ENCODE assay signal across 8 cellular contexts in genomic region chr12:123363743-123364531, GRCh38. TPM values are rescaled to one million over a fixed set of nuclear protein-coding genes. Genes with fewer than 3 reads are reported as not detected.
A peak's percentile ranks its signal among the peaks of the same experiment; 100 is the strongest.
DNase-seq lines count a peak whose midpoint lies in the region; ATAC-seq, FAIRE-seq and TF ChIP-seq lines count a peak whose summit lies in the region.

No MANE protein-coding gene starts in this region.

- H3K4me2 ChIP-seq in astrocyte (ENCODE audit: low read length): peak overlapping the region; percentile 99

- peak overlapping the region; percentile 89 for H3K9ac ChIP-seq in astrocyte (ENCODE audit: low read length)

- H3K4me1 ChIP-seq in SJSA1 (replicated peaks) (peaks cover 10% of the 10 kb centered on the region), astrocyte (ENCODE audit: insufficient read depth, low read length) (peaks cover 10% of the 10 kb centered on the region), small intestine (ENCODE audit: control insufficient read depth in 2 of 2, insufficient read depth in 1 of 2, low read depth in 1 of 2, low read length in 1 of 2) (no peaks in the 10 kb centered on the region)

- ATAC-seq in HG03064 (IDR thresholded peaks at IDR 0.05; ENCODE audit: low read depth, unreplicated experiment) (peak; percentile 3), HG03378 (IDR thresholded peaks at IDR 0.05; ENCODE audit: unreplicated experiment) (no peak)

- FAIRE-seq in astrocyte (lab: Jason Lieb, UNC): no peak
- FAIRE-seq in small intestine (lab: Jason Lieb, UNC): no peak

- no peak for TF ChIP-seq CTCF in astrocyte (IDR thresholded peaks at IDR 0.05; ENCODE audit: insufficient read depth, low read depth, low read length)

- H3K36me3 ChIP-seq in SJSA1 (peaks cover 11% of the 10 kb centered on the region), astrocyte (ENCODE audit: insufficient read depth, low read length) (no peaks in the 10 kb centered on the region), small intestine (ENCODE audit: control insufficient read depth in 2 of 2, insufficient read depth in 2 of 2, low read length in 2 of 2) (no peaks in the 10 kb centered on the region)

- no peaks in the 10 kb centered on the region for H3K9me3 Mint-ChIP-seq in astrocyte (ENCODE audit: unreplicated experiment)

- DNase-seq in NCI-H82 (lab: John Stamatoyannopoulos, UW) (peak; percentile 55), NCI-H82 treated with DMSO at 0.1 percent for 48 hours (lab: John Stamatoyannopoulos, UW; ENCODE audit: unreplicated experiment) (no peak), SJSA1 (ENCODE audit: low read depth in 1 of 2, low spot score in 2 of 2) (peak in 1 of 2 experiments; percentile 41), astrocyte (ENCODE audit: low read depth) (peak; percentile 12), small intestine (peak; percentile 17)

- WGBS in small intestine, 3 donors: 0% methylated on average over 59 to 62 of the region's 62 CpGs

- peak overlapping the region; percentile 77 for H3K27ac Mint-ChIP-seq in astrocyte (ENCODE audit: unreplicated experiment)

- H3K4me1 Mint-ChIP-seq in astrocyte (ENCODE audit: low read depth, unreplicated experiment): no peaks in the 10 kb centered on the region

- H3K4me3 ChIP-seq in SJSA1 (peak overlapping the region; percentile 91), astrocyte (ENCODE audit: insufficient read depth, low read depth, low read length) (peak overlapping the region; percentile 86), iPS-18c (ENCODE audit: insufficient read depth, low read depth, low read length) (peak overlapping the region; percentile 93), small intestine (ENCODE audit: low read depth in 1 of 2, low read length in 2 of 2) (peak overlapping the region; percentile 94 to 97)

- H3K9me3 ChIP-seq in SJSA1 (replicated peaks): 0 out of 2 replicates have a peak, but pooled peaks cover 3% of the 10 kb centered on the region
- no peaks in the 10 kb centered on the region for H3K9me3 ChIP-seq in astrocyte (ENCODE audit: insufficient read depth, low read depth, low read length)
- H3K9me3 ChIP-seq in iPS-18c (ENCODE audit: control insufficient read depth, insufficient read depth, low read length): no peaks in the 10 kb centered on the region
- no peaks in the 10 kb centered on the region for H3K9me3 ChIP-seq in small intestine (ENCODE audit: control insufficient read depth, low read depth)

- H3K79me2 ChIP-seq in astrocyte (ENCODE audit: insufficient read depth, low read length): peaks cover 56% of the 10 kb centered on the region

- peaks cover 3% of the 10 kb centered on the region for H3K36me3 Mint-ChIP-seq in astrocyte (ENCODE audit: low read depth, unreplicated experiment)

- H3K4me3 Mint-ChIP-seq in astrocyte (ENCODE audit: unreplicated experiment): peak overlapping the region; percentile 91

- H4K20me1 ChIP-seq in astrocyte (ENCODE audit: insufficient read depth, low read length): peaks cover 45% of the 10 kb centered on the region

- H3K27me3 Mint-ChIP-seq in astrocyte (ENCODE audit: low read depth, unreplicated experiment): no peaks in the 10 kb centered on the region

- peak overlapping the region; percentile 84 for H3K27ac ChIP-seq in SJSA1
- H3K27ac ChIP-seq in astrocyte (ENCODE audit: low read depth, low read length): peak overlapping the region; percentile 83
- H3K27ac ChIP-seq in small intestine (ENCODE audit: low read depth in 1 of 2, low read length in 1 of 2): peak overlapping the region; percentile 84 to 88

- H2AFZ ChIP-seq in astrocyte (ENCODE audit: low read depth, low read length): peak overlapping the region; percentile 63

- H3K27me3 ChIP-seq in SJSA1 (replicated peaks) (no peaks in the 10 kb centered on the region), astrocyte (ENCODE audit: insufficient read depth, low read length) (no peaks in the 10 kb centered on the region), small intestine (ENCODE audit: control insufficient read depth in 2 of 2, insufficient read depth in 2 of 2, low read length in 2 of 2) (no peaks in the 10 kb centered on the region)

RNA-seq across cellular contexts. Expression of gene SBNO1, which starts 0.7 kb away (rescaled TPM):
- total RNA-seq in SJSA1 (2014; rRNA removed; shearing (Covaris generic)): 17.2 and 19.2 TPM in 2 replicates
- total RNA-seq in astrocyte: 45.9 and 50.4 TPM in 2 replicates
- polyA plus RNA-seq in small intestine: 1 to 10 TPM; 5.1 to 7.0 (median 6.0) TPM

RNA-seq across cellular contexts. Expression of gene KMT5A, which starts 20.0 kb away (rescaled TPM):
- 42.9 and 61.5 TPM in 2 replicates for total RNA-seq in SJSA1 (2014; rRNA removed; shearing (Covaris generic))
- 49.8 and 54.4 TPM in 2 replicates for total RNA-seq in astrocyte
- 10 to 100 TPM; 14.3 to 21.8 (median 15.4) TPM for polyA plus RNA-seq in small intestine
